In the genomic region with DNA sequence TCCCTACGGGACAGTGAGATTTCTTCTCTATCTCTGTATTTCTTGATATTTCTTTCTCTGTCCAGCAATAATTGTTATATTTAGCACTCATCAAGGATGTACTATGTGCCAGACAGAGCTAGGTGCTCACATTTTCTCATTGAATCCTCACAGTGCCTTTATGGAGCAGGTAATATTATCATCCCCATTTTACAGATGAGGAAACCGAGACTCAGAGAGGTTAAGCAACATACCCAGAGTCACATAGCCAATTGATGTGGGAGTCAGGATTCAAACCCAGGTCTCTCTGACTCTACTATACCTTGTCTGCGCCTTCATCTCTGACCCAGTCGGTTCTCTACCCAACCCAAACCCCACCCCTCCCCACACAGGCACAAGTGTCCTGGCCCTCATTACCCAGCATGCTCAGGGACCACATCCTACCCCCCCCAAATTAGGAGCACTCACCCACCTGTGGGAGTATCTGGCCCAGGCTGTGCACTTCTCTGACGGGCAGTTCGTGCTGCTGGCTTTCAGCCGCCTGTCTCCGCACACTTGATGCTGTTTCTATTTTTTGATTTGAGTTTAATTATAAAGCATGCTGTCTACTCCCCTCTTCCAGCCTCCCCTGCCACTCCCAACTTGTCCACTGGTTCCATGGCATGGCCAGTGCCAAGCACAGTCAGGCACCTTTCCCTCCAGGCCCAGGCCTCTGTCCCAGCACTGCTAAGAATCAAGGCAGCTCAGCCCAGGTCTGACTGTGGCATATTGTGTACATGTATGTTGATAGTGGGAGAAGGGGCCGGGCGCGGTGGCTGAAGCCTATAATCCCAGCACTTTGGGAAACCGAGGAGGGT, we compare ENCODE assay signal across 29 cellular contexts. TPM values are rescaled to one million over a fixed set of nuclear protein-coding genes. Genes with fewer than 3 reads are reported as not detected.
DNase-seq lines count a peak whose midpoint lies in the region; ATAC-seq and TF ChIP-seq lines count a peak whose summit lies in the region.
"Had no signal": no experiment of that assay in that cellular context is flagged by ENCODE, and none has a peak within 500 bp of the region (broad histone marks: within the 10 kb centered on the region; RNA-seq: fewer than 3 reads in every experiment).

No MANE protein-coding gene starts in this region.

- H3K36me3 Mint-ChIP-seq in activated naive CD4-positive, alpha-beta T cell treated with anti-CD3 and anti-CD28 coated beads, Interleukin-2, amount 10 ng/mL, durations not matched to agents 7 days and 5 days = no peaks in the 10 kb centered on the region
- no peaks in the 10 kb centered on the region for H3K36me3 Mint-ChIP-seq in activated naive CD4-positive, alpha-beta T cell treated with anti-CD3 and anti-CD28 coated beads for 36 hours (ENCODE audit: low read depth)
- H3K36me3 Mint-ChIP-seq: CD14-positive monocyte had no signal

- peaks cover 11% of the 10 kb centered on the region for H3K27me3 Mint-ChIP-seq in activated naive CD4-positive, alpha-beta T cell treated with anti-CD3 and anti-CD28 coated beads, Interleukin-2, amount 10 ng/mL, durations not matched to agents 7 days and 5 days
- no peaks in the 10 kb centered on the region for H3K27me3 Mint-ChIP-seq in activated naive CD4-positive, alpha-beta T cell treated with anti-CD3 and anti-CD28 coated beads for 36 hours (ENCODE audit: low read depth)
- H3K27me3 Mint-ChIP-seq: T-helper 17 cell had no signal

- no peak overlapping the region for H3K4me2 ChIP-seq in osteoblast (ENCODE audit: insufficient read depth, low read length)

- H3K9me3 Mint-ChIP-seq in activated naive CD4-positive, alpha-beta T cell treated with anti-CD3 and anti-CD28 coated beads, Interleukin-2, amount 10 ng/mL, durations not matched to agents 7 days and 5 days = no peaks in the 10 kb centered on the region
- no peaks in the 10 kb centered on the region for H3K9me3 Mint-ChIP-seq in activated naive CD4-positive, alpha-beta T cell treated with anti-CD3 and anti-CD28 coated beads for 36 hours
- H3K9me3 Mint-ChIP-seq: activated T-cell treated with anti-CD3 and anti-CD28 coated beads, Interleukin-2, amount 50 U/mL, for 72 hours; CD14-positive monocyte had no signal

- H3K4me1 ChIP-seq in osteoblast (ENCODE audit: insufficient read depth, low read length) (no peaks in the 10 kb centered on the region), uterus (peaks cover 0 to 8% of the 10 kb centered on the region in 2 donors), esophagus squamous epithelium (peaks cover 21 to 48% (median 24%) of the 10 kb centered on the region in 3 donors)
- H3K4me1 ChIP-seq: pancreas had no signal

- TF ChIP-seq CTCF in osteoblast (IDR thresholded peaks at IDR 0.05; ENCODE audit: extremely low read depth, low read depth, low read length) (no peak), uterus (IDR thresholded peaks at IDR 0.05) (no peak), esophagus squamous epithelium (IDR thresholded peaks at IDR 0.05) (no peak)

- WGBS in esophagus squamous epithelium, 2 donors = 90 to 95% methylated on average over 8 to 11 of the region's 12 CpGs

- DNase-seq in activated naive CD4-positive, alpha-beta T cell treated with anti-CD3 and anti-CD28 coated beads, Interleukin-2, amount 10 ng/mL, durations not matched to agents 7 days and 5 days = no peak
- DNase-seq in activated naive CD4-positive, alpha-beta T cell treated with anti-CD3 and anti-CD28 coated beads for 36 hours = no peak
- DNase-seq in left cardiac atrium (peak; percentile 37), osteoblast (ENCODE audit: insufficient read length, low spot score, missing footprints) (peak; percentile 62), uterus (no peak), esophagus squamous epithelium (lab: John Stamatoyannopoulos, UW) (no peak), HK-2 (ENCODE audit: unreplicated experiment) (no peak)
- no peak for DNase-seq in stimulated activated CD4-positive, alpha-beta T cell treated with anti-CD3 and anti-CD28 coated beads, Interleukin-4, amount 100 ng/mL, for 4 hours
- DNase-seq: 8988T; activated CD4-positive, alpha-beta T cell treated with anti-CD3 and anti-CD28 coated beads, Interleukin-2, amount 50 U/mL, for 48 hours; activated T-cell treated with anti-CD3 and anti-CD28 coated beads, Interleukin-2, amount 50 U/mL, for 72 hours; amniotic stem cell; DMS53; dorsolateral prefrontal cortex; HCEC 1CT; hippocampal formation; mucosa of descending colon; NCI-H1092 treated with DMSO at 0.1 percent for 48 hours; NCI-H1930; NCI-H524 treated with DMSO at 0.1 percent for 48 hours; OCI-M1; pancreas; stimulated activated CD4-positive, alpha-beta T cell treated with anti-CD3 and anti-CD28 coated beads, Interleukin-4, amount 100 ng/mL, for 1 hour; T-helper 17 cell; trophoblast cell had no signal

- TF ChIP-seq POLR2A in uterus (IDR thresholded peaks at IDR 0.05) = no peak
- no peak for TF ChIP-seq POLR2A in esophagus squamous epithelium (IDR thresholded peaks at IDR 0.05)

- H3K9me3 ChIP-seq in osteoblast (ENCODE audit: low read depth, low read length) (no peaks in the 10 kb centered on the region), uterus (no peaks in the 10 kb centered on the region), esophagus squamous epithelium (no peaks in the 10 kb centered on the region)
- H3K9me3 ChIP-seq: Caco-2, gastroesophageal sphincter, mucosa of descending colon, pancreas had no signal

- H2AFZ ChIP-seq in osteoblast (ENCODE audit: low read length) = no peak overlapping the region

- H4K20me1 ChIP-seq in osteoblast (ENCODE audit: insufficient read depth, low read length) = no peaks in the 10 kb centered on the region

- H3K4me1 Mint-ChIP-seq in activated naive CD4-positive, alpha-beta T cell treated with anti-CD3 and anti-CD28 coated beads, Interleukin-2, amount 10 ng/mL, durations not matched to agents 7 days and 5 days = peaks cover 4% of the 10 kb centered on the region
- no peaks in the 10 kb centered on the region for H3K4me1 Mint-ChIP-seq in activated naive CD4-positive, alpha-beta T cell treated with anti-CD3 and anti-CD28 coated beads for 36 hours (ENCODE audit: low read depth)

- intact Hi-C loops in activated naive CD4-positive, alpha-beta T cell treated with anti-CD3 and anti-CD28 coated beads for 36 hours (cut with micrococcal nuclease) = loop anchor here (2.0 to 10.0 kb wide), 3 partner anchors 214 to 677 kb away; no protein-coding TSS in a partner anchor
- intact Hi-C loops in left cardiac atrium (cut with DNase I) = loop anchor here in 1 of 2 donors (2.0 to 10.0 kb wide), 3 partner anchors 277 to 835 kb away; partner anchors contain the start of gene KAT6B
- intact Hi-C loops in uterus (cut with DNase I; ENCODE audit: low total_unique reads) = loop anchor here (10.0 kb wide), 1 partner anchor 133 kb away; the partner anchor contains the start of gene COMTD1
- intact Hi-C loops in esophagus squamous epithelium (cut with DNase I) = loop anchor here (5.0 kb wide), 2 partner anchors 834 to 859 kb away; no protein-coding TSS in a partner anchor

- H3K79me2 ChIP-seq in osteoblast (ENCODE audit: insufficient read depth, low read length) = no peaks in the 10 kb centered on the region

- no peak overlapping the region for H3K4me3 Mint-ChIP-seq in activated naive CD4-positive, alpha-beta T cell treated with anti-CD3 and anti-CD28 coated beads, Interleukin-2, amount 10 ng/mL, durations not matched to agents 7 days and 5 days
- no peak overlapping the region for H3K4me3 Mint-ChIP-seq in activated naive CD4-positive, alpha-beta T cell treated with anti-CD3 and anti-CD28 coated beads for 36 hours
- H3K4me3 Mint-ChIP-seq: activated T-cell treated with anti-CD3 and anti-CD28 coated beads, Interleukin-2, amount 50 U/mL, for 72 hours; CD14-positive monocyte; T-helper 17 cell had no signal

- H3K36me3 ChIP-seq in osteoblast (ENCODE audit: insufficient read depth, low read length) = no peaks in the 10 kb centered on the region
- no peaks in the 10 kb centered on the region for H3K36me3 ChIP-seq in uterus
- no peaks in the 10 kb centered on the region for H3K36me3 ChIP-seq in esophagus squamous epithelium
- H3K36me3 ChIP-seq: gastroesophageal sphincter, pancreas had no signal

- H3K27ac ChIP-seq in osteoblast (ENCODE audit: low read depth, low read length) (no peak overlapping the region), uterus (peak overlapping the region; percentile 66 to 87), esophagus squamous epithelium (no peak overlapping the region)
- H3K27ac ChIP-seq: gastroesophageal sphincter, pancreas had no signal

- CTCF ChIA-PET in activated naive CD4-positive, alpha-beta T cell treated with anti-CD3 and anti-CD28 coated beads, Interleukin-2, amount 10 ng/mL, durations not matched to agents 7 days and 5 days (lab: Charles Lee) = interaction anchor here (1.2 to 5.6 kb wide), 3 partner anchors 80 to 858 kb away, joined by 3 to 31 read pairs (median 29); partner anchors contain the start of gene COMTD1
- CTCF ChIA-PET in activated naive CD4-positive, alpha-beta T cell treated with anti-CD3 and anti-CD28 coated beads for 36 hours (lab: Charles Lee) = interaction anchor here (1.0 to 2.0 kb wide), 2 partner anchors 9 to 82 kb away, joined by 3 to 11 read pairs; no protein-coding TSS in a partner anchor

- H3K27me3 ChIP-seq in osteoblast (ENCODE audit: insufficient read depth, low read length) (no peaks in the 10 kb centered on the region), uterus (no peaks in the 10 kb centered on the region), esophagus squamous epithelium (no peaks in the 10 kb centered on the region)
- H3K27me3 ChIP-seq: dorsolateral prefrontal cortex, gastroesophageal sphincter, pancreas had no signal

- H3K4me3 ChIP-seq in osteoblast (ENCODE audit: insufficient read depth, low read length) = no peak overlapping the region
- no peak overlapping the region for H3K4me3 ChIP-seq in uterus
- H3K4me3 ChIP-seq in esophagus squamous epithelium = no peak overlapping the region
- H3K4me3 ChIP-seq: dorsolateral prefrontal cortex, gastroesophageal sphincter, mucosa of descending colon, pancreas had no signal

- H3K27ac Mint-ChIP-seq in activated naive CD4-positive, alpha-beta T cell treated with anti-CD3 and anti-CD28 coated beads, Interleukin-2, amount 10 ng/mL, durations not matched to agents 7 days and 5 days = peak overlapping the region; percentile 58
- H3K27ac Mint-ChIP-seq in activated naive CD4-positive, alpha-beta T cell treated with anti-CD3 and anti-CD28 coated beads for 36 hours = no peak overlapping the region
- H3K27ac Mint-ChIP-seq: activated T-cell treated with anti-CD3 and anti-CD28 coated beads, Interleukin-2, amount 50 U/mL, for 72 hours; T-helper 17 cell had no signal

- ATAC-seq in left cardiac atrium = peak; percentile 54 to 62
- ATAC-seq: activated T-cell treated with anti-CD3 and anti-CD28 coated beads, Interleukin-2, amount 50 U/mL, for 72 hours; gastroesophageal sphincter; mucosa of descending colon; pancreas; SK-N-SH treated with all-trans-retinoic acid at 6 μM for 48 hours; T-helper 17 cell had no signal

RNA-seq across cellular contexts. Expression of gene SAMD8, which starts 9.8 kb away (rescaled TPM):
- total RNA-seq in activated naive CD4-positive, alpha-beta T cell treated with anti-CD3 and anti-CD28 coated beads for 36 hours = 10 to 100 TPM; 15.3 to 16.9 TPM
- total RNA-seq in left cardiac atrium (10 to 100 TPM; 21.9 to 23.8 TPM), osteoblast (30.6 and 31.5 TPM in 2 replicates), uterus (10 to 100 TPM; 25.4 to 51.4 (median 49.2) TPM), esophagus squamous epithelium (10 to 100 TPM; 18.5 to 36.0 (median 24.6) TPM)

Comparison
In these comparisons a context has a peak if more than half of its experiments do, and no peak if none do; other contexts are left out.
1. DNase-seq: peak in left cardiac atrium (single experiment) and osteoblast (single experiment); none in activated naive CD4-positive, alpha-beta T cell treated with anti-CD3 and anti-CD28 coated beads, Interleukin-2, amount 10 ng/mL, durations not matched to agents 7 days and 5 days (single experiment), activated naive CD4-positive, alpha-beta T cell treated with anti-CD3 and anti-CD28 coated beads for 36 hours (single experiment), uterus (0 of 2), stimulated activated CD4-positive, alpha-beta T cell treated with anti-CD3 and anti-CD28 coated beads, Interleukin-4, amount 100 ng/mL, for 4 hours (0 of 2), esophagus squamous epithelium (single experiment) and HK-2 (single experiment).
2. H3K27ac ChIP-seq: peak in uterus (2 of 2); none in osteoblast (single experiment) and esophagus squamous epithelium (0 of 4).